15 cellular contexts compared by ENCODE assay signal in genomic region chrX:152638443-152638904, GRCh38. TPM values are rescaled to one million over a fixed set of nuclear protein-coding genes. Genes with fewer than 3 reads are reported as not detected.
DNase-seq lines count a peak whose midpoint lies in the region; ATAC-seq and TF ChIP-seq lines count a peak whose summit lies in the region.
"Had no signal": no experiment of that assay in that cellular context is flagged by ENCODE, and none has a peak within 500 bp of the region (broad histone marks: within the 10 kb centered on the region; RNA-seq: fewer than 3 reads in every experiment).

No MANE protein-coding gene starts in this region.

- CTCF ChIA-PET in HCT116 (lab: Charles Lee), result no interaction called here

- H3K4me2 ChIP-seq in HCT116 (ENCODE audit: low read length) (peak overlapping the region; percentile 93), hepatocyte (peak overlapping the region; percentile 69), trophoblast cell (ENCODE audit: low read length) (peak overlapping the region; percentile 64)
- H3K4me2 ChIP-seq: BLaER1 had no signal

- TF ChIP-seq CTCF in HCT116 (IDR thresholded peaks at IDR 0.05 in 2 of 3, conservative IDR thresholded peaks at IDR 0.05 in 1 of 3; ENCODE audit: borderline replicate concordance in 1 of 3, insufficient read depth in 1 of 3, low read depth in 2 of 3, low read length in 2 of 3), result no peak
- TF ChIP-seq CTCF in hepatocyte (IDR thresholded peaks at IDR 0.05; ENCODE audit: poor library complexity), result no peak

- no peaks in the 10 kb centered on the region for H3K9me2 ChIP-seq in HCT116 (ENCODE audit: insufficient read depth)
- no peaks in the 10 kb centered on the region for H3K9me2 ChIP-seq in hepatocyte (replicated peaks; ENCODE audit: insufficient read depth)

- no peak overlapping the region for H2AFZ ChIP-seq in HCT116 (ENCODE audit: low read depth, low read length, poor library complexity, severe bottlenecking)
- no peak overlapping the region for H2AFZ ChIP-seq in hepatocyte
- H2AFZ ChIP-seq in trophoblast cell (ENCODE audit: insufficient read depth, low read length, poor library complexity), result no peak overlapping the region

- peak overlapping the region; percentile 43 for H4K12ac ChIP-seq in trophoblast cell (ENCODE audit: low read depth, low read length)

- peak overlapping the region; percentile 58 to 66 for H3K4me3 ChIP-seq in HCT116 (replicated peaks in 1 of 2; ENCODE audit: low read depth in 1 of 2, low read length in 2 of 2)
- no peak overlapping the region for H3K4me3 ChIP-seq in hepatocyte
- no peak overlapping the region for H3K4me3 ChIP-seq in trophoblast cell (ENCODE audit: low read depth, low read length)
- H3K4me3 ChIP-seq: adrenal gland, BLaER1, colonic mucosa had no signal

- no peak overlapping the region for H2AK5ac ChIP-seq in trophoblast cell (ENCODE audit: low read length)

- no peak overlapping the region for H3K14ac ChIP-seq in trophoblast cell (ENCODE audit: low read length)

- no peak overlapping the region for H2BK120ac ChIP-seq in trophoblast cell (ENCODE audit: insufficient read depth, low read length, poor library complexity)

- H3K27ac ChIP-seq in HCT116 (ENCODE audit: low read depth, low read length) (no peak overlapping the region), hepatocyte (no peak overlapping the region), trophoblast cell (ENCODE audit: low read depth, low read length) (no peak overlapping the region)
- H3K27ac ChIP-seq: adrenal gland, BLaER1, colonic mucosa had no signal

- H2BK5ac ChIP-seq in trophoblast cell (ENCODE audit: low read depth, low read length, poor library complexity), result no peak overlapping the region

- 58% methylated on average over 23 of the region's 23 CpGs for WGBS in hepatocyte (ENCODE audit: low lambda C conversion rate, missing lambda C conversion rate)
- no CpG with 5 or more reads among the region's 23 CpGs for WGBS in trophoblast cell (ENCODE audit: extremely low coverage, insufficient coverage, insufficient read length)

- no peaks in the 10 kb centered on the region for H3K9me3 ChIP-seq in HCT116 (ENCODE audit: control insufficient read depth in 1 of 2, insufficient read depth in 1 of 2, low read depth in 1 of 2, low read length in 2 of 2)
- H3K9me3 ChIP-seq in hepatocyte (ENCODE audit: low read depth), result no peaks in the 10 kb centered on the region
- H3K9me3 ChIP-seq in trophoblast cell (ENCODE audit: insufficient read depth, low read depth, low read length), result no peaks in the 10 kb centered on the region
- H3K9me3 ChIP-seq: adrenal gland, BLaER1, colonic mucosa had no signal

- H2BK12ac ChIP-seq in trophoblast cell (ENCODE audit: low read length), result no peak overlapping the region

- H3K36me3 ChIP-seq in HCT116 (ENCODE audit: control insufficient read depth in 1 of 2, insufficient read depth in 2 of 2, low read length in 2 of 2) (no peaks in the 10 kb centered on the region), hepatocyte (replicated peaks; ENCODE audit: insufficient read depth, low read depth) (no peaks in the 10 kb centered on the region), trophoblast cell (ENCODE audit: control insufficient read depth in 1 of 2, insufficient read depth in 2 of 2, low read length in 2 of 2) (no peaks in the 10 kb centered on the region)
- H3K36me3 ChIP-seq: adrenal gland, BLaER1, colonic mucosa had no signal

- no peaks in the 10 kb centered on the region for H3K79me2 ChIP-seq in HCT116 (ENCODE audit: insufficient read depth, low read length)
- no peaks in the 10 kb centered on the region for H3K79me2 ChIP-seq in hepatocyte
- H3K79me2 ChIP-seq in trophoblast cell (ENCODE audit: control insufficient read depth, insufficient read depth, low read length, poor library complexity), result no peaks in the 10 kb centered on the region

- H4K91ac ChIP-seq in trophoblast cell (ENCODE audit: low read depth, low read length), result no peak overlapping the region

- BruUV-seq in HCT116 (replicated peaks; lab: Mats Ljungman, UMichigan), result TSS peak; percentile 44

- POLR2A ChIA-PET in HCT116 (lab: Charles Lee), result no interaction called here

- no peak overlapping the region for H3K18ac ChIP-seq in trophoblast cell (ENCODE audit: low read length)

- no peaks in the 10 kb centered on the region for H4K20me1 ChIP-seq in HCT116 (ENCODE audit: insufficient read depth)
- H4K20me1 ChIP-seq in hepatocyte (ENCODE audit: insufficient read depth, poor library complexity, severe bottlenecking), result no peaks in the 10 kb centered on the region

- H3K9ac ChIP-seq in HCT116 (ENCODE audit: low read length) (peak overlapping the region; percentile 62), trophoblast cell (ENCODE audit: low read length) (no peak overlapping the region)
- H3K9ac ChIP-seq: BLaER1 had no signal

- TF ChIP-seq POLR2A in HCT116 (IDR thresholded peaks at IDR 0.05; ENCODE audit: borderline replicate concordance, extremely low read depth, insufficient read depth, insufficient read length), result no peak

- no peak for TF ChIP-seq RAD21 in HCT116 (IDR thresholded peaks at IDR 0.05; ENCODE audit: low read depth)

- DNase-seq in HCT116 (ENCODE audit: low read depth, low spot score) (no peak), NCI-H510A treated with DMSO at 0.1 percent for 48 hours (lab: John Stamatoyannopoulos, UW) (peak; percentile 1), hepatocyte (ENCODE audit: low spot score) (no peak), trophoblast cell (no peak), SK-N-DZ (ENCODE audit: low spot score) (no peak), NCI-H524 treated with DMSO at 0.1 percent for 48 hours (lab: John Stamatoyannopoulos, UW) (no peak), NCI-H146 (lab: John Stamatoyannopoulos, UW) (no peak)
- DNase-seq: colonic mucosa, KG1 had no signal

- H3K4ac ChIP-seq in trophoblast cell (ENCODE audit: low read depth, low read length), result no peak overlapping the region

- no peak overlapping the region for H3K23ac ChIP-seq in trophoblast cell (ENCODE audit: low read length)

- intact Hi-C loops in HCT116 (cut with micrococcal nuclease), result loop anchor here (5.0 kb wide), 1 partner anchor 926 kb away; no protein-coding TSS in a partner anchor

- H3K27me3 ChIP-seq in HCT116 (ENCODE audit: insufficient read depth, low read length) (no peaks in the 10 kb centered on the region), hepatocyte (peaks cover 21% of the 10 kb centered on the region), trophoblast cell (ENCODE audit: insufficient read depth, low read length) (no peaks in the 10 kb centered on the region)
- H3K27me3 ChIP-seq: colonic mucosa had no signal

- ATAC-seq in HCT116, result no peak

- no peaks in the 10 kb centered on the region for H3K79me1 ChIP-seq in trophoblast cell (ENCODE audit: low read length)

- H3K4me1 ChIP-seq in HCT116 (ENCODE audit: control insufficient read depth in 1 of 2, insufficient read depth in 2 of 2, low read length in 2 of 2) (peaks cover 0 to 19% of the 10 kb centered on the region in 2 experiments; a peak in 2 of 4 replicates), hepatocyte (ENCODE audit: insufficient read depth) (no peaks in the 10 kb centered on the region), trophoblast cell (ENCODE audit: control insufficient read depth in 1 of 2, insufficient read depth in 2 of 2, low read length in 2 of 2) (peaks cover 0 to 4% of the 10 kb centered on the region in 2 experiments)
- H3K4me1 ChIP-seq: adrenal gland, BLaER1, colonic mucosa had no signal

- no peak overlapping the region for H4K8ac ChIP-seq in trophoblast cell (ENCODE audit: low read depth, low read length)

- RAD21 ChIA-PET in HCT116 (lab: Charles Lee; ENCODE audit: low non-redundant PET in 1 of 2, low total read pairs in 2 of 2, uncharacterized antibody in 2 of 2, unreplicated experiment in 2 of 2), result no interaction called here

TF ChIP-seq in HCT116, 20 proteins besides CTCF, POLR2A, EP300 and RAD21 (continues in another document):
- TF ChIP-seq TCF7L2 (IDR thresholded peaks at IDR 0.05; ENCODE audit: borderline replicate concordance, extremely low read depth, insufficient read depth, insufficient read length) (no peak), ZFX (IDR thresholded peaks at IDR 0.05) (no peak), SIN3A (IDR thresholded peaks at IDR 0.05; ENCODE audit: low read depth) (no peak), EZH2phosphoT487 (IDR thresholded peaks at IDR 0.05; ENCODE audit: borderline replicate concordance) (no peak), ELF1 (IDR thresholded peaks at IDR 0.05; ENCODE audit: borderline replicate concordance, low read depth) (no peak), FOSL1 (IDR thresholded peaks at IDR 0.05; ENCODE audit: low read depth) (no peak), EGR1 (IDR thresholded peaks at IDR 0.05; ENCODE audit: low read depth) (no peak), ZNF274 (IDR thresholded peaks at IDR 0.05; ENCODE audit: low read depth, low read length) (no peak), CEBPB (IDR thresholded peaks at IDR 0.05; ENCODE audit: low read depth) (no peak), MAX (IDR thresholded peaks at IDR 0.05) (no peak), CBX3 (IDR thresholded peaks at IDR 0.05; ENCODE audit: low read depth) (no peak), EZH2 (IDR thresholded peaks at IDR 0.05) (no peak), JUND (IDR thresholded peaks at IDR 0.05) (no peak)
- TF ChIP-seq, protein P1, sequence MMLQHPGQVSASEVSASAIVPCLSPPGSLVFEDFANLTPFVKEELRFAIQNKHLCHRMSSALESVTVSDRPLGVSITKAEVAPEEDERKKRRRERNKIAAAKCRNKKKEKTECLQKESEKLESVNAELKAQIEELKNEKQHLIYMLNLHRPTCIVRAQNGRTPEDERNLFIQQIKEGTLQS (IDR thresholded peaks at IDR 0.05), result no peak

RNA-seq across cellular contexts. Expression of gene GABRQ, which starts 0.8 kb away (rescaled TPM):
- 4.2 TPM for total RNA-seq in HCT116 (2021; ENCODE audit: unreplicated experiment)
- 2.6 and 2.9 TPM in 2 replicates for polyA plus RNA-seq in HCT116 (2012)
- total RNA-seq in hepatocyte, result 0.28 and 0.60 TPM in 2 replicates
- 0.05 TPM in 1 of 2 replicates, not detected in the other for polyA plus RNA-seq in hepatocyte
- polyA plus RNA-seq in trophoblast cell (2013), result 1.6 and 1.7 TPM in 2 replicates
- polyA plus RNA-seq in SK-N-DZ (2014; cell fraction: cytosol; rRNA removed), result 1.4 and 1.9 TPM in 2 replicates
- polyA plus RNA-seq in SK-N-DZ (2014; cell fraction: nucleus; rRNA removed), result 0.88 and 1.2 TPM in 2 replicates
- total RNA-seq: activated T-helper 1 cell treated with anti-CD3 and anti-CD28 coated beads, Interleukin-12 subunit alpha, Interleukin-12 subunit beta, Interleukin-2, Interleukin-4 antibody, amounts not matched to agents 30 ng/mL and 10 ng/mL and 1 ng/mL, durations not matched to agents 14 hours and 24 hours and 36 hours; glomerular endothelial cell; myocyte; subcutaneous adipose tissue had no signal

Comparison
In these comparisons a context has a peak if more than half of its experiments do, and no peak if none do; other contexts are left out.
1. H3K4me3 ChIP-seq: peak in HCT116 (2 of 2); none in hepatocyte (single experiment) and trophoblast cell (single experiment).
2. Peak in every context shown above with its lines, with median percentiles within 50 percentile points of each other: H3K4me2 ChIP-seq.